Comparison of ENCODE assay signal across 23 cellular contexts in the genomic region with DNA sequence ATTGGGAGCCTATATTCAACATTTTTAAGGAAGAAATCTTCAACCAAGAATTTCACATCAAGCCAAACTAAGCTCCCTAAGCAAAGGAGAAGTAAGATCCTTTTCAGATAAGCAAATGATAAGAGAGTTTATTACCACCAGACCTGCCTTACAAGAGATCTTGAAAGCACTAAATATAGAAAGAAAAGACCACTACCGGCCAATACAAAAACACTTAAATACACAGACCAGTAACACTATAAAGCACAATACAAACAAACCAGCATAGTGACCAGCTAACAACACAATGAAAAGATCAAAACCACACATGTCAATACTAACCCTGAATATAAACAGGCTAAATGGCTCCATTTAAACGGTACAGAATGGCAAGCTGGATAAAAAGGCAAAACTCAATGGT.
"Had no signal": no experiment of that assay in that cellular context is flagged by ENCODE, and none has a peak within 500 bp of the region (broad histone marks: within the 10 kb centered on the region; RNA-seq: fewer than 3 reads in every experiment).

No MANE protein-coding gene starts in this region.

- H3K27me3 ChIP-seq: adrenal gland, ascending aorta, brain microvascular endothelial cell, heart right ventricle, pancreas, right atrium auricular region, tibial artery had no signal

- H3K9me3 ChIP-seq: adrenal gland, ascending aorta, lower lobe of right lung, mucosa of descending colon, pancreas, psoas muscle, right atrium auricular region, tibial artery had no signal

- H3K4me3 ChIP-seq: adrenal gland, ascending aorta, heart right ventricle, lower lobe of right lung, mucosa of descending colon, pancreas, psoas muscle, right atrium auricular region, tibial artery had no signal

- DNase-seq: activated CD4-positive, alpha-beta T cell treated with anti-CD3 and anti-CD28 coated beads for 1 hour; activated CD4-positive, alpha-beta T cell treated with anti-CD3 and anti-CD28 coated beads, Interleukin-2, amount 50 U/mL, for 1 hour; activated CD8-positive, alpha-beta T cell treated with anti-CD3 and anti-CD28 coated beads, Interleukin-2, amount 10 ng/mL, durations not matched to agents 7 days and 5 days; adrenal gland; brain microvascular endothelial cell; caudate nucleus; dermis blood vessel endothelial cell; effector CD8-positive, alpha-beta T cell; erythroblast; foreskin fibroblast; heart right ventricle; kidney; lower lobe of right lung; mesendoderm; mucosa of descending colon; nephron progenitor cell; pancreas; psoas muscle; stimulated activated CD4-positive, alpha-beta T cell treated with anti-CD3 and anti-CD28 coated beads, Interleukin-12 subunit alpha, Interleukin-12 subunit beta, amount 100 ng/mL, for 4 hours; tibial artery had no signal

- FAIRE-seq: kidney, pancreas, TTC549 had no signal

- H3K36me3 ChIP-seq: adrenal gland, ascending aorta, brain microvascular endothelial cell, heart right ventricle, lower lobe of right lung, pancreas, right atrium auricular region, tibial artery had no signal

- H3K4me1 ChIP-seq: adrenal gland, ascending aorta, heart right ventricle, lower lobe of right lung, pancreas, psoas muscle, right atrium auricular region, tibial artery had no signal

- H3K27ac ChIP-seq: adrenal gland, ascending aorta, brain microvascular endothelial cell, heart right ventricle, lower lobe of right lung, pancreas, psoas muscle, right atrium auricular region, tibial artery had no signal
